Comparison of ENCODE assay signal across 9 cellular contexts in the genomic region with DNA sequence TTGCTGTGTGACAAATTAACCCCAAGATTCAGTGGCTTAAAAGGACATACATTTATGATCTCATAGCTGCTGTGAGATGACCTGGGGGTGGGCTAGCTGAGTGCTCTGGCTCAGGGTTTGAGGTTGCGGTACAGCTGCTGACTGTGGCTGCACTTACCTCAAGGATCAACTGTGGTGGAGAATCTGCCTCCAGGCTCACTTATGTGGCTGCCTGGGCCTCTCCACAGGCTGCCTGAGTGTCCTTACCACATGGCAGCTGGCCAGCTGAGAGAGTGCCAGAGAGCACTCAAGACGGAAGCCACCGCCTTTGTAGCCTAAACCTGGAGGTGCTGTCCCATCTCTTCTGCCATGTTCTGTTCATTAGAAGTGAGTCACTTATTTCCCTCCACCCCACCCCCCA. TPM values are rescaled to one million over a fixed set of nuclear protein-coding genes. Genes with fewer than 3 reads are reported as not detected.
A peak's percentile ranks its signal among the peaks of the same experiment; 100 is the strongest.
DNase-seq lines count a peak whose midpoint lies in the region; ATAC-seq and TF ChIP-seq lines count a peak whose summit lies in the region.
"Had no signal": no experiment of that assay in that cellular context is flagged by ENCODE, and none has a peak within 500 bp of the region (broad histone marks: within the 10 kb centered on the region; RNA-seq: fewer than 3 reads in every experiment).

No MANE protein-coding gene starts in this region.

- no peaks in the 10 kb centered on the region for H3K36me3 Mint-ChIP-seq in activated naive CD8-positive, alpha-beta T cell treated with anti-CD3 and anti-CD28 coated beads for 36 hours
- no peaks in the 10 kb centered on the region for H3K36me3 Mint-ChIP-seq in natural killer cell treated with Interleukin-12 subunit alpha and Interleukin-12 subunit beta and Interleukin-15 and Interleukin-18, amount 100 ng/mL, for 72 hours
- peaks cover 10% of the 10 kb centered on the region for H3K36me3 Mint-ChIP-seq in glutamatergic neuron (ENCODE audit: unreplicated experiment)

- no peaks in the 10 kb centered on the region for H3K9me3 Mint-ChIP-seq in activated naive CD8-positive, alpha-beta T cell treated with anti-CD3 and anti-CD28 coated beads for 36 hours
- no peaks in the 10 kb centered on the region for H3K9me3 Mint-ChIP-seq in natural killer cell treated with Interleukin-12 subunit alpha and Interleukin-12 subunit beta and Interleukin-15 and Interleukin-18, amount 100 ng/mL, for 72 hours
- H3K9me3 Mint-ChIP-seq in glutamatergic neuron (ENCODE audit: unreplicated experiment) = peaks cover 13% of the 10 kb centered on the region

- ATAC-seq in GM18511 (IDR thresholded peaks at IDR 0.05; ENCODE audit: unreplicated experiment) (peak; percentile 55), HG02623 (IDR thresholded peaks at IDR 0.05; ENCODE audit: unreplicated experiment) (no peak)
- peak; percentile 44 to 63 for ATAC-seq in natural killer cell treated with Interleukin-12 subunit alpha and Interleukin-12 subunit beta and Interleukin-15 and Interleukin-18, amount 100 ng/mL, for 72 hours

- H3K4me3 Mint-ChIP-seq in activated naive CD8-positive, alpha-beta T cell treated with anti-CD3 and anti-CD28 coated beads for 36 hours = no peak overlapping the region
- no peak overlapping the region for H3K4me3 Mint-ChIP-seq in natural killer cell treated with Interleukin-12 subunit alpha and Interleukin-12 subunit beta and Interleukin-15 and Interleukin-18, amount 100 ng/mL, for 72 hours
- no peak overlapping the region for H3K4me3 Mint-ChIP-seq in glutamatergic neuron (ENCODE audit: unreplicated experiment)

- no peak for TF ChIP-seq CTCF in glutamatergic neuron (IDR thresholded peaks at IDR 0.05; ENCODE audit: partially characterized antibody, unreplicated experiment)

- peak overlapping the region; percentile 62 for H3K27ac Mint-ChIP-seq in activated naive CD8-positive, alpha-beta T cell treated with anti-CD3 and anti-CD28 coated beads for 36 hours
- no peak overlapping the region for H3K27ac Mint-ChIP-seq in natural killer cell treated with Interleukin-12 subunit alpha and Interleukin-12 subunit beta and Interleukin-15 and Interleukin-18, amount 100 ng/mL, for 72 hours
- no peak overlapping the region for H3K27ac Mint-ChIP-seq in glutamatergic neuron (ENCODE audit: unreplicated experiment)

- peaks cover 97% of the 10 kb centered on the region for H3K27me3 Mint-ChIP-seq in activated naive CD8-positive, alpha-beta T cell treated with anti-CD3 and anti-CD28 coated beads for 36 hours
- H3K27me3 Mint-ChIP-seq in natural killer cell treated with Interleukin-12 subunit alpha and Interleukin-12 subunit beta and Interleukin-15 and Interleukin-18, amount 100 ng/mL, for 72 hours = peaks cover 59 to 81% of the 10 kb centered on the region in 2 donors
- H3K27me3 Mint-ChIP-seq in glutamatergic neuron (ENCODE audit: unreplicated experiment) = peaks cover 49% of the 10 kb centered on the region

- DNase-seq in NCI-H128 (lab: John Stamatoyannopoulos, UW; ENCODE audit: unreplicated experiment) (peak; percentile 24), hippocampal formation (lab: John Stamatoyannopoulos, UW) (no peak), GM03348 (ENCODE audit: low spot score) (no peak), glutamatergic neuron (no peak)
- DNase-seq in activated naive CD8-positive, alpha-beta T cell treated with anti-CD3 and anti-CD28 coated beads for 36 hours = peak; percentile 80
- DNase-seq in natural killer cell treated with Interleukin-12 subunit alpha and Interleukin-12 subunit beta and Interleukin-15 and Interleukin-18, amount 100 ng/mL, for 72 hours (ENCODE audit: low spot score) = no peak

- peaks cover 23% of the 10 kb centered on the region for H3K4me1 Mint-ChIP-seq in activated naive CD8-positive, alpha-beta T cell treated with anti-CD3 and anti-CD28 coated beads for 36 hours
- H3K4me1 Mint-ChIP-seq in natural killer cell treated with Interleukin-12 subunit alpha and Interleukin-12 subunit beta and Interleukin-15 and Interleukin-18, amount 100 ng/mL, for 72 hours (ENCODE audit: low read depth in 2 of 2) = peaks cover 8 to 12% of the 10 kb centered on the region in 2 donors
- H3K4me1 Mint-ChIP-seq in glutamatergic neuron (ENCODE audit: low read depth, unreplicated experiment) = peaks cover 13% of the 10 kb centered on the region

RNA-seq across cellular contexts. Expression of a gene that starts 5.7 kb away (rescaled TPM):
- not detected for total RNA-seq in activated naive CD8-positive, alpha-beta T cell treated with anti-CD3 and anti-CD28 coated beads for 36 hours
- not detected for total RNA-seq in natural killer cell treated with Interleukin-12 subunit alpha and Interleukin-12 subunit beta and Interleukin-15 and Interleukin-18, amount 100 ng/mL, for 72 hours
- not detected for total RNA-seq in glutamatergic neuron (ENCODE audit: unreplicated experiment)
- total RNA-seq: epithelial cell of proximal tubule had no signal

RNA-seq across cellular contexts. Expression of a gene that starts 32.7 kb away (rescaled TPM):
- total RNA-seq in activated naive CD8-positive, alpha-beta T cell treated with anti-CD3 and anti-CD28 coated beads for 36 hours = not detected
- under 1 TPM in 1 of 2 donors, not detected in 1; 0.64 TPM for total RNA-seq in natural killer cell treated with Interleukin-12 subunit alpha and Interleukin-12 subunit beta and Interleukin-15 and Interleukin-18, amount 100 ng/mL, for 72 hours
- 1.2 TPM for total RNA-seq in glutamatergic neuron (ENCODE audit: unreplicated experiment)

Comparison
In these comparisons a context has a peak if more than half of its experiments do, and no peak if none do; other contexts are left out.
1. DNase-seq: peak in NCI-H128 (single experiment) and activated naive CD8-positive, alpha-beta T cell treated with anti-CD3 and anti-CD28 coated beads for 36 hours (single experiment); none in natural killer cell treated with Interleukin-12 subunit alpha and Interleukin-12 subunit beta and Interleukin-15 and Interleukin-18, amount 100 ng/mL, for 72 hours (single experiment), hippocampal formation (0 of 2), GM03348 (single experiment) and glutamatergic neuron (single experiment).